9 cellular contexts compared by ENCODE assay signal in the genomic region with DNA sequence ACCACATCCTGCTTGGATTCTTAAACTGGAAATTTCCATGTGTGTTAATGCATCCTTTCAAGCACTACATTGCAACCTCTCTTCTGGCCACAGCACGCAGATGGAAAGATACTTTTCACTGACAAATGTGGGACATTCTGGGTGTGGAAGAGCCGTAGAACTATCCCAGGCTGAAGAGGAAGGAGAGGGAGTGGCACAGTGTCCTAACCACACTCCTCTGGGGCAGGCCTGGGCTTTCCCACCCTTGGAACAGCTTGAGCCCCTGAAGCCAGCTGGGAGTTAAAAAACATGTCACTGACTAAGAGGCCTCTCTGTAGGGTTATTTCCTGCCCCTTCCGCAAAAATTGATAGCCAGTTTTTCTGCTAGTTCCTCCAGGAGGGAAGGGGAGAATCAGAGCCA. TPM values are rescaled to one million over a fixed set of nuclear protein-coding genes. Genes with fewer than 3 reads are reported as not detected.
DNase-seq lines count a peak whose midpoint lies in the region; ATAC-seq and TF ChIP-seq lines count a peak whose summit lies in the region.
"Had no signal": no experiment of that assay in that cellular context is flagged by ENCODE, and none has a peak within 500 bp of the region (broad histone marks: within the 10 kb centered on the region; RNA-seq: fewer than 3 reads in every experiment).

No MANE protein-coding gene starts in this region.

- H3K4me1 Mint-ChIP-seq in osteocyte (ENCODE audit: unreplicated experiment) (peaks cover 37% of the 10 kb centered on the region), Calu3 (ENCODE audit: low read depth, unreplicated experiment) (peaks cover 14% of the 10 kb centered on the region)

- H3K27me3 Mint-ChIP-seq in osteocyte (ENCODE audit: unreplicated experiment) (no peaks in the 10 kb centered on the region), Calu3 (ENCODE audit: unreplicated experiment) (no peaks in the 10 kb centered on the region)

- POLR2A ChIA-PET in RWPE1 (lab: Yijun Ruan, JAX; ENCODE audit: low non-redundant PET) = no interaction called here

- no peak overlapping the region for H3K4me3 Mint-ChIP-seq in osteocyte (ENCODE audit: unreplicated experiment)
- no peak overlapping the region for H3K4me3 Mint-ChIP-seq in Calu3 (ENCODE audit: low read depth, unreplicated experiment)

- no peak overlapping the region for H3K4me3 ChIP-seq in BLaER1
- no peak overlapping the region for H3K4me3 ChIP-seq in fibroblast of the aortic adventitia (ENCODE audit: low read depth, low read length)

- no peaks in the 10 kb centered on the region for H3K36me3 Mint-ChIP-seq in osteocyte (ENCODE audit: unreplicated experiment)
- H3K36me3 Mint-ChIP-seq in Calu3 (ENCODE audit: insufficient read depth, unreplicated experiment) = no peaks in the 10 kb centered on the region

- peak overlapping the region; percentile 44 for H3K4me2 ChIP-seq in BLaER1

- DNase-seq in RWPE1 (ENCODE audit: low spot score) (no peak), fibroblast of the aortic adventitia (ENCODE audit: low read depth) (peak; percentile 83), osteocyte (ENCODE audit: extremely low spot score, unreplicated experiment) (no peak), Calu3 (no peak), D341Med (ENCODE audit: low spot score) (no peak)
- DNase-seq in stimulated activated CD4-positive, alpha-beta T cell treated with anti-CD3 and anti-CD28 coated beads, Interleukin-1b, Interleukin-23, amount 100 ng/mL, for 48 hours = no peak

- TF ChIP-seq CTCF in RWPE1 (conservative IDR thresholded peaks at IDR 0.05; ENCODE audit: low read depth) (no peak), fibroblast of the aortic adventitia (IDR thresholded peaks at IDR 0.05; ENCODE audit: insufficient read depth, low read length) (no peak), osteocyte (IDR thresholded peaks at IDR 0.05) (no peak), Calu3 (IDR thresholded peaks at IDR 0.05; ENCODE audit: unreplicated experiment) (no peak)

- no TSS peak for BruUV-seq in Calu3 (replicated peaks; lab: Mats Ljungman, UMichigan)

- H3K36me3 ChIP-seq in BLaER1 = no peaks in the 10 kb centered on the region

- no peak overlapping the region for H3K9ac ChIP-seq in BLaER1

- no peaks in the 10 kb centered on the region for H3K9me3 Mint-ChIP-seq in osteocyte (ENCODE audit: unreplicated experiment)
- no peaks in the 10 kb centered on the region for H3K9me3 Mint-ChIP-seq in Calu3 (ENCODE audit: low read depth, unreplicated experiment)

- no peaks in the 10 kb centered on the region for H4K20me1 ChIP-seq in BLaER1

- no peaks in the 10 kb centered on the region for H3K9me3 ChIP-seq in BLaER1

- no peaks in the 10 kb centered on the region for H3K27me3 ChIP-seq in BLaER1

- ATAC-seq in HG03196 (IDR thresholded peaks at IDR 0.05; ENCODE audit: unreplicated experiment) = no peak

- H3K27ac Mint-ChIP-seq in osteocyte (ENCODE audit: unreplicated experiment) (peak overlapping the region; percentile 80), Calu3 (ENCODE audit: unreplicated experiment) (no peak overlapping the region)

- intact Hi-C loops in Calu3 (cut with micrococcal nuclease; ENCODE audit: unreplicated experiment) = loop anchor here (10.0 kb wide), 1 partner anchor 69 kb away; no protein-coding TSS in a partner anchor

- CTCF ChIA-PET in RWPE1 (lab: Yijun Ruan, JAX) (interaction anchor here (0.6 to 4.1 kb wide), 2 partner anchors 137 to 212 kb away, joined by 4 to 44 read pairs; no protein-coding TSS in a partner anchor), Calu3 (lab: Charles Lee) (interaction anchor here (0.8 to 2.8 kb wide), 3 partner anchors 113 to 198 kb away, joined by 3 to 13 read pairs (median 8); no protein-coding TSS in a partner anchor)

- H3K27ac ChIP-seq in BLaER1 (no peak overlapping the region), RWPE1 (peak overlapping the region; percentile 91)

- peaks cover 25% of the 10 kb centered on the region for H3K4me1 ChIP-seq in BLaER1

RNA-seq across cellular contexts. Expression of gene DNMBP, which starts 34.0 kb away (rescaled TPM):
- total RNA-seq in fibroblast of the aortic adventitia (ENCODE audit: low replicate concordance) (24.9 and 62.4 TPM in 2 replicates), osteocyte (16.2 and 17.5 TPM in 2 replicates), Calu3 (2022) (17.6 TPM in 2 replicates)

RNA-seq across cellular contexts. Expression of gene CPN1, which starts 37.9 kb away (rescaled TPM):
- total RNA-seq in fibroblast of the aortic adventitia (ENCODE audit: low replicate concordance) (not detected in 2 replicates), osteocyte (not detected in 2 replicates), Calu3 (2022) (not detected in 2 replicates)
- total RNA-seq: temporal lobe had no signal
